Comparison of ENCODE assay signal across 8 cellular contexts in genomic region chr12:79927772-79928474, GRCh38. TPM values are rescaled to one million over a fixed set of nuclear protein-coding genes. Genes with fewer than 3 reads are reported as not detected.
DNase-seq lines count a peak whose midpoint lies in the region; ATAC-seq and TF ChIP-seq lines count a peak whose summit lies in the region.

No MANE protein-coding gene starts in this region.

- no peaks in the 10 kb centered on the region for H3K27me3 Mint-ChIP-seq in endothelial cell (ENCODE audit: unreplicated experiment)

- no peaks in the 10 kb centered on the region for H3K9me3 Mint-ChIP-seq in endothelial cell (ENCODE audit: unreplicated experiment)

- peaks cover 17% of the 10 kb centered on the region for H3K4me1 Mint-ChIP-seq in endothelial cell (ENCODE audit: unreplicated experiment)

- TF ChIP-seq POLR2A in thyroid gland (IDR thresholded peaks at IDR 0.05), result no peak

- no peak overlapping the region for H3K4me3 Mint-ChIP-seq in endothelial cell (ENCODE audit: unreplicated experiment)

- no peak for TF ChIP-seq CTCF in thyroid gland (IDR thresholded peaks at IDR 0.05)
- TF ChIP-seq CTCF in endothelial cell (IDR thresholded peaks at IDR 0.05; ENCODE audit: unreplicated experiment), result no peak

- H3K27ac Mint-ChIP-seq in endothelial cell (ENCODE audit: unreplicated experiment), result no peak overlapping the region

- peak in 3 of 4 experiments; percentile 5 to 7 (median 6) for DNase-seq in activated CD4-positive, CD25-positive, alpha-beta regulatory T cell (lab: John Stamatoyannopoulos, UW)
- DNase-seq in activated CD4-positive, CD25-positive, alpha-beta regulatory T cell treated with anti-CD3 and anti-CD28 coated beads, Interleukin-2, amount 50 U/mL, for 72 hours, result no peak
- peak; percentile 6 for DNase-seq in RPMI8226
- DNase-seq in central memory CD4-positive, alpha-beta T cell, result peak; percentile 62
- no peak for DNase-seq in thyroid gland
- no peak for DNase-seq in GM19240 (ENCODE audit: insufficient read length, low spot score)
- DNase-seq in endothelial cell (ENCODE audit: low spot score), result no peak

- peaks cover 26 to 49% of the 10 kb centered on the region in 2 donors for H3K4me1 ChIP-seq in thyroid gland

- no peaks in the 10 kb centered on the region for H3K36me3 Mint-ChIP-seq in endothelial cell (ENCODE audit: low read depth, unreplicated experiment)

- intact Hi-C loops in thyroid gland (cut with DNase I), result no loop called here

- WGBS in thyroid gland, 2 donors, result 52 to 54% methylated on average over 1 of the region's 1 CpG

- no peaks in the 10 kb centered on the region for H3K27me3 ChIP-seq in thyroid gland

- H3K4me3 ChIP-seq in thyroid gland (replicated peaks in 1 of 3), result no peak overlapping the region

- no peaks in the 10 kb centered on the region for H3K36me3 ChIP-seq in thyroid gland

- no peaks in the 10 kb centered on the region for H3K9me3 ChIP-seq in thyroid gland

- ATAC-seq in HG02884 (IDR thresholded peaks at IDR 0.05; ENCODE audit: unreplicated experiment), result peak; percentile 99

- H3K27ac ChIP-seq in thyroid gland, result peak overlapping the region in 2 of 3 donors; percentile 31 to 60

RNA-seq across cellular contexts. Expression of gene PPP1R12A, which starts 7.0 kb away (rescaled TPM):
- total RNA-seq in thyroid gland (100 to 1,000 TPM in 2 of 4 donors, 10 to 100 TPM in 2; 90.0 to 128 (median 100) TPM), endothelial cell (ENCODE audit: unreplicated experiment) (109 TPM)

Comparison
In these comparisons a context has a peak if more than half of its experiments do, and no peak if none do; other contexts are left out.
1. DNase-seq: peak in activated CD4-positive, CD25-positive, alpha-beta regulatory T cell (3 of 4), RPMI8226 (single experiment) and central memory CD4-positive, alpha-beta T cell (single experiment); none in activated CD4-positive, CD25-positive, alpha-beta regulatory T cell treated with anti-CD3 and anti-CD28 coated beads, Interleukin-2, amount 50 U/mL, for 72 hours (single experiment), thyroid gland (0 of 2), GM19240 (single experiment) and endothelial cell (single experiment).